ENCODE assay signal across 1 cellular context in genomic region chr2:237449193-237449797, GRCh38.
TF ChIP-seq lines count a peak whose summit lies in the region.

No MANE protein-coding gene starts in this region.

TF ChIP-seq in GM23338, 12 proteins besides CTCF, POLR2A, EP300 and RAD21 (continued from another document):
- no peak for TF ChIP-seq REST (IDR thresholded peaks at IDR 0.05; ENCODE audit: unreplicated experiment)
- TF ChIP-seq JUNB (IDR thresholded peaks at IDR 0.05; ENCODE audit: unreplicated experiment) = no peak
- TF ChIP-seq ZNF114 (CRISPR knock-in tag; IDR thresholded peaks at IDR 0.05) = no peak
- TF ChIP-seq CREB1 (CRISPR knock-in tag; IDR thresholded peaks at IDR 0.05; ENCODE audit: low read depth) = no peak
- TF ChIP-seq NANOG (IDR thresholded peaks at IDR 0.05; ENCODE audit: borderline replicate concordance) = no peak
